ENCODE assay signal across 8 cellular contexts in genomic region chr11:85182437-85183109, GRCh38.
DNase-seq lines count a peak whose midpoint lies in the region; ATAC-seq, FAIRE-seq and TF ChIP-seq lines count a peak whose summit lies in the region.

No MANE protein-coding gene starts in this region.

- no peaks in the 10 kb centered on the region for H3K27me3 ChIP-seq in BE2C

- ATAC-seq in GM18909 (IDR thresholded peaks at IDR 0.05; ENCODE audit: poor library complexity, unreplicated experiment) (peak; percentile 81), HG03354 (IDR thresholded peaks at IDR 0.05; ENCODE audit: poor library complexity, severe bottlenecking, unreplicated experiment) (peak; percentile 95)
- ATAC-seq in stimulated activated effector memory CD8-positive, alpha-beta T cell treated with anti-CD3 and anti-CD28 coated beads, Interleukin-12 subunit alpha, Interleukin-12 subunit beta, amount 100 ng/mL, for 72 hours, result no peak

- H3K27ac Mint-ChIP-seq in stimulated activated effector memory CD8-positive, alpha-beta T cell treated with anti-CD3 and anti-CD28 coated beads, Interleukin-12 subunit alpha, Interleukin-12 subunit beta, amount 100 ng/mL, for 72 hours, result no peak overlapping the region

- TF ChIP-seq CTCF in BE2C (IDR thresholded peaks at IDR 0.05; ENCODE audit: low read depth, low read length), result peak; percentile 25; the same call in 1 of the 2 replicates
- no peak for TF ChIP-seq CTCF in kidney (IDR thresholded peaks at IDR 0.05; ENCODE audit: borderline replicate concordance, extremely low read depth, insufficient read depth)

- H3K9ac ChIP-seq in kidney (ENCODE audit: low read length in 2 of 2), result no peak overlapping the region

- H3K27ac ChIP-seq in kidney (ENCODE audit: low read depth in 2 of 2, low read length in 2 of 2), result no peak overlapping the region

- peaks cover 20% of the 10 kb centered on the region for H3K9me3 Mint-ChIP-seq in stimulated activated effector memory CD8-positive, alpha-beta T cell treated with anti-CD3 and anti-CD28 coated beads, Interleukin-12 subunit alpha, Interleukin-12 subunit beta, amount 100 ng/mL, for 72 hours

- FAIRE-seq in RCC 7860 (lab: Jason Lieb, UNC) (no peak), kidney (lab: Jason Lieb, UNC) (no peak)

- H3K4me3 Mint-ChIP-seq in stimulated activated effector memory CD8-positive, alpha-beta T cell treated with anti-CD3 and anti-CD28 coated beads, Interleukin-12 subunit alpha, Interleukin-12 subunit beta, amount 100 ng/mL, for 72 hours, result no peak overlapping the region

- H3K4me1 ChIP-seq in BE2C (no peaks in the 10 kb centered on the region), kidney (ENCODE audit: control insufficient read depth in 1 of 2, insufficient read depth in 1 of 2, low read depth in 1 of 2, low read length in 2 of 2) (no peaks in the 10 kb centered on the region)

- no peak overlapping the region for H3K4me3 ChIP-seq in BE2C (ENCODE audit: low read depth, low read length)
- no peak overlapping the region for H3K4me3 ChIP-seq in kidney (ENCODE audit: low read length in 2 of 2)

- intact Hi-C loops in kidney (cut with DNase I), result no loop called here

- no peaks in the 10 kb centered on the region for H3K36me3 Mint-ChIP-seq in stimulated activated effector memory CD8-positive, alpha-beta T cell treated with anti-CD3 and anti-CD28 coated beads, Interleukin-12 subunit alpha, Interleukin-12 subunit beta, amount 100 ng/mL, for 72 hours

- no peak for DNase-seq in BE2C
- peak; percentile 12 for DNase-seq in RCC 7860 (ENCODE audit: low spot score)
- DNase-seq in iPS-NIHi11 (ENCODE audit: low spot score), result peak; percentile 53
- DNase-seq in stimulated activated CD4-positive, alpha-beta T cell treated with anti-CD3 and anti-CD28 coated beads, Interleukin-12 subunit alpha, Interleukin-12 subunit beta, amount 100 ng/mL, for 4 hours, result no peak
- no peak for DNase-seq in kidney
- no peak for DNase-seq in stimulated activated effector memory CD8-positive, alpha-beta T cell treated with anti-CD3 and anti-CD28 coated beads, Interleukin-12 subunit alpha, Interleukin-12 subunit beta, amount 100 ng/mL, for 72 hours (ENCODE audit: low spot score in 2 of 2)

- H3K9me3 ChIP-seq in BE2C (no peaks in the 10 kb centered on the region), kidney (ENCODE audit: control insufficient read depth in 1 of 2, low read length in 2 of 2) (no peaks in the 10 kb centered on the region)

- H3K4me1 Mint-ChIP-seq in stimulated activated effector memory CD8-positive, alpha-beta T cell treated with anti-CD3 and anti-CD28 coated beads, Interleukin-12 subunit alpha, Interleukin-12 subunit beta, amount 100 ng/mL, for 72 hours, result no peaks in the 10 kb centered on the region

- no peaks in the 10 kb centered on the region for H3K36me3 ChIP-seq in BE2C
- no peaks in the 10 kb centered on the region for H3K36me3 ChIP-seq in kidney (ENCODE audit: control insufficient read depth in 1 of 2, insufficient read depth in 2 of 2, low read length in 2 of 2)

Comparison
In these comparisons a context has a peak if more than half of its experiments do, and no peak if none do; other contexts are left out.
1. DNase-seq: peak in RCC 7860 (single experiment) and iPS-NIHi11 (single experiment); none in BE2C (single experiment), stimulated activated CD4-positive, alpha-beta T cell treated with anti-CD3 and anti-CD28 coated beads, Interleukin-12 subunit alpha, Interleukin-12 subunit beta, amount 100 ng/mL, for 4 hours (single experiment), kidney (single experiment) and stimulated activated effector memory CD8-positive, alpha-beta T cell treated with anti-CD3 and anti-CD28 coated beads, Interleukin-12 subunit alpha, Interleukin-12 subunit beta, amount 100 ng/mL, for 72 hours (0 of 2).